ENCODE assay signal across 1 cellular context in the genomic region with DNA sequence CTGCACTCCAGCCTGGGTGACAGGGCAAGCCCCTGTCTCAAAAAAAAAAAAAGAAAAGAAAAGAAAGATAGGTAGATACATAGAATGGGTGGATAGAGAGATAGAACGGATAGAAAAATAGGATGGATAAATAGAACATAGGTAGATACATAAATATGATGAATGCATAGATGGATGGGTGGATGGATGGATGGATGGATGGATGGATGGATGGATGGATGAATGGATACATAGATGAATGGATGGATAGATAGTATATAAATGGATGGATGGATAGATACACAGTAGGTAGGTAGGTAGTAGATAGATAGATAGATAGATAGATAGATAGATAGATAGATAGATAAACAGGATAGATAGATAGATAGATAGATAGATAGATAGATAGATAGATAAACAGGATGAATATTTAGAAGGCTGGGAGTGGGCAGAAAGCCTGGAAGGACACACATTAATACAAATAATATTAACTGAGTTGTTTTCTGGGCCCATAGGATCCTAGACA.
TF ChIP-seq lines count a peak whose summit lies in the region.

No MANE protein-coding gene starts in this region.

TF ChIP-seq in K562, 482 proteins besides CTCF, POLR2A, EP300 and RAD21 (continued from another document):
- TF ChIP-seq, protein P1, sequence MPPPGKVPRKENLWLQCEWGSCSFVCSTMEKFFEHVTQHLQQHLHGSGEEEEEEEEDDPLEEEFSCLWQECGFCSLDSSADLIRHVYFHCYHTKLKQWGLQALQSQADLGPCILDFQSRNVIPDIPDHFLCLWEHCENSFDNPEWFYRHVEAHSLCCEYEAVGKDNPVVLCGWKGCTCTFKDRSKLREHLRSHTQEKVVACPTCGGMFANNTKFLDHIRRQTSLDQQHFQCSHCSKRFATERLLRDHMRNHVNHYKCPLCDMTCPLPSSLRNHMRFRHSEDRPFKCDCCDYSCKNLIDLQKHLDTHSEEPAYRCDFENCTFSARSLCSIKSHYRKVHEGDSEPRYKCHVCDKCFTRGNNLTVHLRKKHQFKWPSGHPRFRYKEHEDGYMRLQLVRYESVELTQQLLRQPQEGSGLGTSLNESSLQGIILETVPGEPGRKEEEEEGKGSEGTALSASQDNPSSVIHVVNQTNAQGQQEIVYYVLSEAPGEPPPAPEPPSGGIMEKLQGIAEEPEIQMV (tag; conservative IDR thresholded peaks at IDR 0.05; ENCODE audit: low read depth): no peak
